In the genomic region with DNA sequence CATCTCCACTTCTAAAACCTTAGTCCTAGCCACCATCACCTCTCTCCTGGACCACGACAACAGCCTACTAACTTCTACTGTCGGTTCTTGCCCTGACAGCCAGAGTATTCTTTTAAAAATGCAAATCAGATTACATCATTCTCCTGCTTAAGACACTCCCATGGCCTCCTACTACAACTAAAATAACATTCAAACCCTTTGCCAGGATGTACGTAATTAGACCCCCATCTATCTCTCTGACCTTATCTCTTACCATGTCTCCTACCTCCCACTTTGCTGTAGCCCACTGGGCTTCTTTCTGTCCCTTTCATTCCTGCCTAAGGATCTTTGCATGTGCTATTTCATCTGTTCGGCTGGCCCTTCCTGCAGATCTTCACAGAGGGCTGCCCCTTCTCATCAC, we compare ENCODE assay signal across 26 cellular contexts. TPM values are rescaled to one million over a fixed set of nuclear protein-coding genes. Genes with fewer than 3 reads are reported as not detected.
"Had no signal": no experiment of that assay in that cellular context is flagged by ENCODE, and none has a peak within 500 bp of the region (broad histone marks: within the 10 kb centered on the region; RNA-seq: fewer than 3 reads in every experiment).

No MANE protein-coding gene starts in this region.

- H3K27me3 ChIP-seq: adrenal gland, brain microvascular endothelial cell, SJSA1 had no signal

- DNase-seq: activated CD4-positive, alpha-beta T cell treated with anti-CD3 and anti-CD28 coated beads, Interleukin-2, amount 10 ng/mL, durations not matched to agents 24 days and 14 days; activated CD4-positive, alpha-beta T cell treated with anti-CD3 and anti-CD28 coated beads, Interleukin-2, amount 50 U/mL, for 4 hours; activated CD8-positive, alpha-beta T cell treated with anti-CD3 and anti-CD28 coated beads for 36 hours; activated gamma-delta T cell; activated naive CD4-positive, alpha-beta T cell treated with Interleukin-2 at 50 U/mL for 16 hours; activated T-cell treated with anti-CD3 and anti-CD28 coated beads, Interleukin-2, amount 50 U/mL, for 24 hours; adrenal gland; aorta; brain microvascular endothelial cell; Kasumi-1; KG1; MM.1S; MV-4-11; NCI-H1092 treated with DMSO at 0.1 percent for 48 hours; NCI-H1417; NCI-H146; NCI-H187; NCI-H2029 treated with DMSO at 0.1 percent for 48 hours; NCI-H2171 treated with DMSO at 0.1 percent for 48 hours; NCI-H226; NCI-H446 treated with DMSO at 0.1 percent for 48 hours; NCI-H524; NCI-H69; SHP77 treated with DMSO at 0.1 percent for 48 hours; SK-N-SH had no signal

- H3K4me1 ChIP-seq: adrenal gland, SJSA1 had no signal

- H3K9me3 ChIP-seq: adrenal gland, SJSA1 had no signal

- H3K9ac ChIP-seq: SK-N-SH had no signal

- H3K4me3 ChIP-seq: adrenal gland, SJSA1 had no signal

- H3K36me3 ChIP-seq: adrenal gland, brain microvascular endothelial cell, SJSA1 had no signal

- H3K27ac ChIP-seq: adrenal gland, brain microvascular endothelial cell, SJSA1 had no signal

RNA-seq across cellular contexts. Expression of a gene that starts 27.6 kb away (rescaled TPM):
- total RNA-seq: SJSA1 had no signal
